In the genomic region with DNA sequence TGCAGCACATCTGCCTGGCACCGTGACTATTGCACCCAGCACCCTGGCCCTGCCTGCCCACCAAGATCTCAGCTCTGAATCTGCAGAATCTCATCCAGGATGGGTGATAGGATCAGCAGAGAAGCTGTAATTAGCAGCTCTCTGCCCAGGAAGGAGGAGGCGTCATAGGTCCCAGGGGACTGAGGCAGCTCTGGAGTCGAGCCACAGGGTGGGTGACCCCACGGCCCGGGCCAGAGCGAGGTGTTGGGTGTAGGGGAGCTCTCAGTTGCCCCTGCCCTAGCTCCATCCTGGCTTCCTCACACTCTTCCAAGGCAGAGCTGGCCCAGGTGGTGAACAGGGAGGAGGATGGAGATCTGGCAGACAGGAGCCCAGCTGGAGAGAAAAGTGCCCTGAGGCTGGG, we compare ENCODE assay signal across 25 cellular contexts. TPM values are rescaled to one million over a fixed set of nuclear protein-coding genes. Genes with fewer than 3 reads are reported as not detected.
DNase-seq lines count a peak whose midpoint lies in the region; ATAC-seq, FAIRE-seq and TF ChIP-seq lines count a peak whose summit lies in the region.
"Had no signal": no experiment of that assay in that cellular context is flagged by ENCODE, and none has a peak within 500 bp of the region (broad histone marks: within the 10 kb centered on the region; RNA-seq: fewer than 3 reads in every experiment).

No MANE protein-coding gene starts in this region.

- H3K27ac ChIP-seq in RWPE2 (ENCODE audit: poor library complexity, severe bottlenecking) (no peak overlapping the region), HepG2 (ENCODE audit: extremely low read length, insufficient read depth, low read length) (no peak overlapping the region), caudate nucleus (ENCODE audit: low read depth, low read length) (no peak overlapping the region)
- H3K27ac ChIP-seq: dorsolateral prefrontal cortex, upper lobe of left lung, VCaP had no signal

- TF ChIP-seq EP300 in HepG2 (IDR thresholded peaks at IDR 0.05; ENCODE audit: low read depth in 2 of 2, low read length in 2 of 2) (no peak), HepG2 (CRISPR knock-in tag; IDR thresholded peaks at IDR 0.05; ENCODE audit: borderline replicate concordance) (no peak)

- no peak overlapping the region for H3K9ac ChIP-seq in HepG2 (ENCODE audit: insufficient read depth, low read depth, low read length)

- no peak overlapping the region for H3K4me3 Mint-ChIP-seq in activated naive CD8-positive, alpha-beta T cell treated with anti-CD3 and anti-CD28 coated beads for 36 hours
- H3K4me3 Mint-ChIP-seq in activated naive CD8-positive, alpha-beta T cell treated with anti-CD3 and anti-CD28 coated beads, Interleukin-2, amount 50 U/mL, for 24 hours = no peak overlapping the region
- no peak overlapping the region for H3K4me3 Mint-ChIP-seq in stimulated activated naive B cell treated with anti-CD40 and anti-IgM and Interleukin-4, amounts not matched to agents 10 μg/mL and 1 μg/mL and 100 μg/mL, for 72 hours
- H3K4me3 Mint-ChIP-seq: activated CD4-positive, alpha-beta memory T cell treated with anti-CD3 and anti-CD28 coated beads for 36 hours; CD14-positive monocyte; central memory CD8-positive, alpha-beta T cell had no signal

- intact Hi-C loops in HepG2 (cut with micrococcal nuclease; ENCODE audit: unreplicated experiment) = no loop called here

- H2AFZ ChIP-seq in HepG2 (ENCODE audit: low read length) = no peak overlapping the region

- no peaks in the 10 kb centered on the region for H4K20me1 ChIP-seq in HepG2 (ENCODE audit: insufficient read depth, low read length)

- POLR2A ChIA-PET in HepG2 (lab: Yijun Ruan, JAX) = interaction anchor here (2.2 kb wide), 1 partner anchor 17 kb away, joined by 15 read pairs; the partner anchor contains the start of gene FAM83G
- POLR2A ChIA-PET in HEK293T (lab: Yijun Ruan, JAX) = interaction anchor here (1.0 to 1.6 kb wide), 4 partner anchors 9 to 31 kb away, joined by 3 to 6 read pairs (median 4); partner anchors contain the start of gene FAM83G

- H3K79me2 ChIP-seq in HepG2 (ENCODE audit: insufficient read depth, low read length) = no peaks in the 10 kb centered on the region

- no peak for ATAC-seq in activated naive CD8-positive, alpha-beta T cell treated with anti-CD3 and anti-CD28 coated beads, Interleukin-2, amount 50 U/mL, for 24 hours
- 0 out of 3 replicates have a peak, but pooled peaks have one; percentile 19 for ATAC-seq in RWPE2 (ENCODE audit: low read depth)
- ATAC-seq in HepG2 = peak; percentile 8; the same call in 1 of the 3 replicates
- no peak for ATAC-seq in stimulated activated naive B cell treated with anti-CD40 and anti-IgM and Interleukin-4, amounts not matched to agents 10 μg/mL and 1 μg/mL and 100 μg/mL, for 72 hours (replicated peaks)

- peaks cover 17% of the 10 kb centered on the region for H3K4me1 Mint-ChIP-seq in activated naive CD8-positive, alpha-beta T cell treated with anti-CD3 and anti-CD28 coated beads for 36 hours
- H3K4me1 Mint-ChIP-seq in activated naive CD8-positive, alpha-beta T cell treated with anti-CD3 and anti-CD28 coated beads, Interleukin-2, amount 50 U/mL, for 24 hours = peaks cover 19% of the 10 kb centered on the region
- H3K4me1 Mint-ChIP-seq in stimulated activated naive B cell treated with anti-CD40 and anti-IgM and Interleukin-4, amounts not matched to agents 10 μg/mL and 1 μg/mL and 100 μg/mL, for 72 hours = peaks cover 26 to 31% of the 10 kb centered on the region in 2 donors
- H3K4me1 Mint-ChIP-seq: CD14-positive monocyte had no signal

- peak overlapping the region; percentile 45 for H3K27ac Mint-ChIP-seq in activated naive CD8-positive, alpha-beta T cell treated with anti-CD3 and anti-CD28 coated beads for 36 hours
- H3K27ac Mint-ChIP-seq in activated naive CD8-positive, alpha-beta T cell treated with anti-CD3 and anti-CD28 coated beads, Interleukin-2, amount 50 U/mL, for 24 hours = no peak overlapping the region
- H3K27ac Mint-ChIP-seq in stimulated activated naive B cell treated with anti-CD40 and anti-IgM and Interleukin-4, amounts not matched to agents 10 μg/mL and 1 μg/mL and 100 μg/mL, for 72 hours = peak overlapping the region; percentile 52
- H3K27ac Mint-ChIP-seq: activated CD4-positive, alpha-beta memory T cell treated with anti-CD3 and anti-CD28 coated beads for 36 hours had no signal

- WGBS in HepG2 (ENCODE audit: low lambda C conversion rate) = 30% methylated on average over 2 of the region's 6 CpGs

- no peak for TF ChIP-seq CTCF in RWPE2 (IDR thresholded peaks at IDR 0.05; ENCODE audit: poor library complexity, severe bottlenecking)
- TF ChIP-seq CTCF in HepG2 (CRISPR knock-in tag; IDR thresholded peaks at IDR 0.05) = no peak

- CTCF ChIA-PET in HepG2 (lab: Yijun Ruan, JAX; ENCODE audit: low intra/inter-chr PET ratio, low total read pairs) = no interaction called here
- CTCF ChIA-PET in HEK293T (lab: Yijun Ruan, JAX) = interaction anchor here (1.0 to 1.7 kb wide), 2 partner anchors 62 to 65 kb away, joined by 3 to 10 read pairs; no protein-coding TSS in a partner anchor

- H3K4me1 ChIP-seq in RWPE2 (ENCODE audit: insufficient read depth, poor library complexity, severe bottlenecking) (no peaks in the 10 kb centered on the region), HepG2 (ENCODE audit: insufficient read depth, low read length) (peaks cover 33% of the 10 kb centered on the region)
- H3K4me1 ChIP-seq: upper lobe of left lung had no signal

- peaks cover 13% of the 10 kb centered on the region for H3K36me3 Mint-ChIP-seq in activated naive CD8-positive, alpha-beta T cell treated with anti-CD3 and anti-CD28 coated beads for 36 hours
- peaks cover 7% of the 10 kb centered on the region for H3K36me3 Mint-ChIP-seq in activated naive CD8-positive, alpha-beta T cell treated with anti-CD3 and anti-CD28 coated beads, Interleukin-2, amount 50 U/mL, for 24 hours (ENCODE audit: low read depth)
- H3K36me3 Mint-ChIP-seq in stimulated activated naive B cell treated with anti-CD40 and anti-IgM and Interleukin-4, amounts not matched to agents 10 μg/mL and 1 μg/mL and 100 μg/mL, for 72 hours = peaks cover 21 to 43% of the 10 kb centered on the region in 2 donors

- FAIRE-seq in HepG2 (lab: Jason Lieb, UNC) = no peak

- no peaks in the 10 kb centered on the region for H3K36me3 ChIP-seq in RWPE2 (ENCODE audit: low read depth)
- no peaks in the 10 kb centered on the region for H3K36me3 ChIP-seq in HepG2 (replicated peaks in 1 of 2; ENCODE audit: control insufficient read depth in 1 of 2, insufficient read depth in 2 of 2, low read length in 2 of 2)
- H3K36me3 ChIP-seq: upper lobe of left lung had no signal

- no peaks in the 10 kb centered on the region for H3K9me3 Mint-ChIP-seq in activated naive CD8-positive, alpha-beta T cell treated with anti-CD3 and anti-CD28 coated beads for 36 hours
- H3K9me3 Mint-ChIP-seq in activated naive CD8-positive, alpha-beta T cell treated with anti-CD3 and anti-CD28 coated beads, Interleukin-2, amount 50 U/mL, for 24 hours = no peaks in the 10 kb centered on the region
- no peaks in the 10 kb centered on the region for H3K9me3 Mint-ChIP-seq in stimulated activated naive B cell treated with anti-CD40 and anti-IgM and Interleukin-4, amounts not matched to agents 10 μg/mL and 1 μg/mL and 100 μg/mL, for 72 hours
- H3K9me3 Mint-ChIP-seq: activated CD4-positive, alpha-beta memory T cell treated with anti-CD3 and anti-CD28 coated beads for 36 hours; CD14-positive monocyte; central memory CD8-positive, alpha-beta T cell had no signal

- no peak for TF ChIP-seq RAD21 in HepG2 (CRISPR knock-in tag; IDR thresholded peaks at IDR 0.05)

- no peak overlapping the region for H3K4me2 ChIP-seq in HepG2 (ENCODE audit: low read depth, low read length)

- no TSS peak for BruUV-seq in HepG2 (replicated peaks; lab: Mats Ljungman, UMichigan)

- TF ChIP-seq POLR2A in HepG2 (IDR thresholded peaks at IDR 0.05; ENCODE audit: insufficient read depth in 1 of 2, low read depth in 2 of 2, low read length in 2 of 2) = no peak

- no peaks in the 10 kb centered on the region for H3K27me3 Mint-ChIP-seq in activated naive CD8-positive, alpha-beta T cell treated with anti-CD3 and anti-CD28 coated beads for 36 hours
- H3K27me3 Mint-ChIP-seq in activated naive CD8-positive, alpha-beta T cell treated with anti-CD3 and anti-CD28 coated beads, Interleukin-2, amount 50 U/mL, for 24 hours = no peaks in the 10 kb centered on the region
- H3K27me3 Mint-ChIP-seq in stimulated activated naive B cell treated with anti-CD40 and anti-IgM and Interleukin-4, amounts not matched to agents 10 μg/mL and 1 μg/mL and 100 μg/mL, for 72 hours = no peaks in the 10 kb centered on the region
- H3K27me3 Mint-ChIP-seq: activated CD4-positive, alpha-beta memory T cell treated with anti-CD3 and anti-CD28 coated beads for 36 hours; central memory CD8-positive, alpha-beta T cell had no signal

- H3K4me3 ChIP-seq in RWPE2 (ENCODE audit: severe bottlenecking) (no peak overlapping the region), HepG2 (replicated peaks in 1 of 3; ENCODE audit: insufficient read depth in 1 of 3, low read depth in 2 of 3, low read length in 3 of 3) (no peak overlapping the region)
- H3K4me3 ChIP-seq: dorsolateral prefrontal cortex, lung, upper lobe of left lung had no signal

- H3K9me3 ChIP-seq in RWPE2 (ENCODE audit: severe bottlenecking) = no peaks in the 10 kb centered on the region
- H3K9me3 ChIP-seq in HepG2 (ENCODE audit: low read length) = no peaks in the 10 kb centered on the region
- H3K9me3 ChIP-seq: upper lobe of left lung had no signal

- DNase-seq in activated naive CD8-positive, alpha-beta T cell treated with anti-CD3 and anti-CD28 coated beads for 36 hours = no peak
- no peak for DNase-seq in activated naive CD8-positive, alpha-beta T cell treated with anti-CD3 and anti-CD28 coated beads, Interleukin-2, amount 50 U/mL, for 24 hours
- DNase-seq in RWPE2 (ENCODE audit: low spot score) (no peak), HepG2 (ENCODE audit: low spot score) (no peak), caudate nucleus (lab: John Stamatoyannopoulos, UW) (no peak), ACHN (no peak), HEK293T (ENCODE audit: extremely low spot score) (no peak)
- DNase-seq in stimulated activated naive B cell treated with anti-CD40 and anti-IgM and Interleukin-4, amounts not matched to agents 10 μg/mL and 1 μg/mL and 100 μg/mL, for 72 hours = no peak
- DNase-seq: activated CD4-positive, alpha-beta memory T cell treated with anti-CD3 and anti-CD28 coated beads for 36 hours; activated T-cell treated with anti-CD3 and anti-CD28 coated beads for 4 hours; anterior cingulate cortex; GOT3; NCI-H1105; NCI-H2029; NCI-H226; NCI-H774; OCI-M1; stimulated activated CD4-positive, alpha-beta T cell treated with anti-CD3 and anti-CD28 coated beads, Interleukin-4, amount 100 ng/mL, for 4 hours; T-helper 2 cell; upper lobe of left lung had no signal

- in situ Hi-C loops in HepG2 (cut with HindIII; ENCODE audit: extremely low pct_ligation_motif_present, low pct_unique_long_range_greater_than_20kb) = no loop called here
- in situ Hi-C loops in ACHN (cut with HindIII; ENCODE audit: low pct_ligation_motif_present, low pct_unique_long_range_greater_than_20kb, low sequenced_read_pairs) = no loop called here

- no peaks in the 10 kb centered on the region for H3K27me3 ChIP-seq in RWPE2 (ENCODE audit: insufficient read depth, poor library complexity, severe bottlenecking)
- peaks cover 3 to 15% of the 10 kb centered on the region in 2 experiments; a peak in 3 of 5 replicates for H3K27me3 ChIP-seq in HepG2 (ENCODE audit: control insufficient read depth in 1 of 2, insufficient read depth in 2 of 2, low read length in 2 of 2)
- H3K27me3 ChIP-seq: upper lobe of left lung had no signal

RNA-seq across cellular contexts. Expression of gene FAM83G, which starts 18.2 kb away (rescaled TPM):
- total RNA-seq in activated naive CD8-positive, alpha-beta T cell treated with anti-CD3 and anti-CD28 coated beads for 36 hours = 10 to 100 TPM; 10.3 to 10.4 TPM
- total RNA-seq in HepG2 (2016; rRNA removed; fragmentation: Illumina TruSeq; extraction: Trizol) = 14.0 and 18.6 TPM in 2 replicates
- total RNA-seq in HepG2 (2016; cell fraction: cytosol; rRNA removed; fragmentation: Illumina TruSeq; extraction: Trizol; ENCODE audit: low read depth) = 3.1 and 3.2 TPM in 2 replicates
- 11.3 and 19.1 TPM in 2 replicates for total RNA-seq in HepG2 (2016; cell fraction: insoluble cytoplasmic fraction; rRNA removed; fragmentation: Illumina TruSeq; extraction: Trizol)
- 8.0 and 8.1 TPM in 2 replicates for total RNA-seq in HepG2 (2016; cell fraction: membrane; rRNA removed; fragmentation: Illumina TruSeq; extraction: Trizol)
- total RNA-seq in HepG2 (2016; cell fraction: nucleus; rRNA removed; fragmentation: Illumina TruSeq; extraction: Trizol) = 19.9 and 21.9 TPM in 2 replicates
- polyA plus RNA-seq in HepG2 (2011; rRNA removed) = 13.7 and 21.2 TPM in 2 replicates
- polyA plus RNA-seq in HepG2 (2011; cell fraction: cytosol; rRNA removed) = 9.8 and 12.5 TPM in 2 replicates
- polyA plus RNA-seq in HepG2 (2011; cell fraction: nucleus; rRNA removed) = 62.7 and 63.6 TPM in 2 replicates
- 9.6 and 14.4 TPM in 2 replicates for polyA plus RNA-seq in HepG2 (2012)
- 1.4 and 1.5 TPM in 2 replicates for polyA plus RNA-seq in HepG2 (2016; cell fraction: cytosol; fragmentation: Illumina TruSeq; extraction: Trizol; ENCODE audit: low read depth)
- polyA plus RNA-seq in HepG2 (2016; cell fraction: insoluble cytoplasmic fraction; fragmentation: Illumina TruSeq; extraction: Trizol; ENCODE audit: low read depth) = 10.4 and 12.3 TPM in 2 replicates
- 4.1 and 4.4 TPM in 2 replicates for polyA plus RNA-seq in HepG2 (2016; cell fraction: membrane; fragmentation: Illumina TruSeq; extraction: Trizol; ENCODE audit: low read depth)
- polyA plus RNA-seq in HepG2 (2016; cell fraction: nucleus; fragmentation: Illumina TruSeq; extraction: Trizol; ENCODE audit: insufficient read depth, low read depth) = 43.0 and 45.0 TPM in 2 replicates
- 18.2 and 34.3 TPM in 2 replicates for polyA minus RNA-seq in HepG2 (2011; rRNA and poly(A)+ RNA removed; ENCODE audit: low replicate concordance)
- 14.7 and 14.9 TPM in 2 replicates for polyA minus RNA-seq in HepG2 (2011; cell fraction: cytosol; rRNA and poly(A)+ RNA removed)
- polyA minus RNA-seq in HepG2 (2011; cell fraction: nucleus; rRNA and poly(A)+ RNA removed) = 24.2 and 25.2 TPM in 2 replicates

RNA-seq across cellular contexts. Expression of gene GRAP, which starts 24.0 kb away (rescaled TPM):
- total RNA-seq in activated naive CD8-positive, alpha-beta T cell treated with anti-CD3 and anti-CD28 coated beads for 36 hours = 10 to 100 TPM; 14.5 to 14.8 TPM
- total RNA-seq in HepG2 (2016; rRNA removed; fragmentation: Illumina TruSeq; extraction: Trizol) = 0.77 and 0.90 TPM in 2 replicates
- total RNA-seq in HepG2 (2016; cell fraction: cytosol; rRNA removed; fragmentation: Illumina TruSeq; extraction: Trizol; ENCODE audit: low read depth) = 0.10 and 0.35 TPM in 2 replicates
- total RNA-seq in HepG2 (2016; cell fraction: insoluble cytoplasmic fraction; rRNA removed; fragmentation: Illumina TruSeq; extraction: Trizol) = 0.76 and 1.1 TPM in 2 replicates
- total RNA-seq in HepG2 (2016; cell fraction: membrane; rRNA removed; fragmentation: Illumina TruSeq; extraction: Trizol) = 0.31 and 0.69 TPM in 2 replicates
- total RNA-seq in HepG2 (2016; cell fraction: nucleus; rRNA removed; fragmentation: Illumina TruSeq; extraction: Trizol) = 0.31 and 0.60 TPM in 2 replicates
- polyA plus RNA-seq in HepG2 (2011; rRNA removed) = 1.6 and 1.7 TPM in 2 replicates
- 0.79 and 2.2 TPM in 2 replicates for polyA plus RNA-seq in HepG2 (2011; cell fraction: cytosol; rRNA removed)
- polyA plus RNA-seq in HepG2 (2011; cell fraction: nucleus; rRNA removed) = 1.8 and 2.6 TPM in 2 replicates
- polyA plus RNA-seq in HepG2 (2012) = 0.37 and 0.85 TPM in 2 replicates
- polyA plus RNA-seq in HepG2 (2016; cell fraction: cytosol; fragmentation: Illumina TruSeq; extraction: Trizol; ENCODE audit: low read depth) = 0.12 and 0.14 TPM in 2 replicates
- 0.44 and 0.88 TPM in 2 replicates for polyA plus RNA-seq in HepG2 (2016; cell fraction: insoluble cytoplasmic fraction; fragmentation: Illumina TruSeq; extraction: Trizol; ENCODE audit: low read depth)
- polyA plus RNA-seq in HepG2 (2016; cell fraction: membrane; fragmentation: Illumina TruSeq; extraction: Trizol; ENCODE audit: low read depth) = 0.29 and 0.35 TPM in 2 replicates
- polyA plus RNA-seq in HepG2 (2016; cell fraction: nucleus; fragmentation: Illumina TruSeq; extraction: Trizol; ENCODE audit: insufficient read depth, low read depth) = 1.00 and 1.2 TPM in 2 replicates
- polyA minus RNA-seq in HepG2 (2011; rRNA and poly(A)+ RNA removed; ENCODE audit: low replicate concordance) = 0.16 and 2.7 TPM in 2 replicates
- 0.49 and 0.79 TPM in 2 replicates for polyA minus RNA-seq in HepG2 (2011; cell fraction: cytosol; rRNA and poly(A)+ RNA removed)
- 0.75 and 0.90 TPM in 2 replicates for polyA minus RNA-seq in HepG2 (2011; cell fraction: nucleus; rRNA and poly(A)+ RNA removed)

Comparison
In these comparisons a context has a peak if more than half of its experiments do, and no peak if none do; other contexts are left out.
1. ATAC-seq: peak in RWPE2 (single experiment) and HepG2 (single experiment); none in activated naive CD8-positive, alpha-beta T cell treated with anti-CD3 and anti-CD28 coated beads, Interleukin-2, amount 50 U/mL, for 24 hours (single experiment) and stimulated activated naive B cell treated with anti-CD40 and anti-IgM and Interleukin-4, amounts not matched to agents 10 μg/mL and 1 μg/mL and 100 μg/mL, for 72 hours (0 of 2).